15 cellular contexts compared by ENCODE assay signal in the genomic region with DNA sequence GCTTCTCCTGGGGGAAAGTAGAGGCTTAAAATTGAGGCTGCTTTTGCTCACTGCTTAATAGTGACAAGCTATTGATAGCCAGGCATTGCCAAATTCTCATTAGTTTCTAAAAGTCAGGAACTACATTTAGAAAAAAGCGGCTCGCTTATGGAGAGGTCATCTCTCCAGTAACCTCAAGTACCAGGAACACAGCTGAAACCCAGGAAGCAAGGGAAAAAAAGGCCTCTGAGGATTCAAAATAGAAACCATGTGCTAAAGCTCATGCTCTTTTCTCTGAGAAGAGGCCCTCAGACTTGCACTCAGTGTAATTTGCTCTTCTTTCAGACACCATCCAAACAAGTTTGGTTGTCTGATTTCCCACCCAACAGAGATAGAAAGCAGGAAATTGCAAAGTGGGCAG.
DNase-seq lines count a peak whose midpoint lies in the region; ATAC-seq and TF ChIP-seq lines count a peak whose summit lies in the region.
"Had no signal": no experiment of that assay in that cellular context is flagged by ENCODE, and none has a peak within 500 bp of the region (broad histone marks: within the 10 kb centered on the region; RNA-seq: fewer than 3 reads in every experiment).

No MANE protein-coding gene starts in this region.

- H3K4me3 ChIP-seq in neural progenitor cell, result no peak overlapping the region

- peak overlapping the region; percentile 99 for H2AFZ ChIP-seq in neural progenitor cell (replicated peaks)

- no peak overlapping the region for H3K4me3 Mint-ChIP-seq in neural progenitor cell

- H4K20me1 ChIP-seq in neural progenitor cell (ENCODE audit: low read depth), result no peaks in the 10 kb centered on the region

- peaks cover 29% of the 10 kb centered on the region for H3K4me1 Mint-ChIP-seq in neural progenitor cell
- H3K4me1 Mint-ChIP-seq: IgD-negative memory B cell had no signal

- H3K27ac ChIP-seq in neural progenitor cell, result peak overlapping the region; percentile 35

- peak overlapping the region; percentile 42 for H3K4me2 ChIP-seq in neural progenitor cell

- ATAC-seq in Right ventricle myocardium superior (ENCODE audit: poor library complexity) (peak; percentile 52), Right ventricle myocardium inferior (no peak), SK-N-SH treated with all-trans-retinoic acid at 6 μM for 48 hours (no peak), GM19397 (IDR thresholded peaks at IDR 0.05; ENCODE audit: unreplicated experiment) (no peak)
- ATAC-seq: PC-3 had no signal

- H3K27ac Mint-ChIP-seq in neural progenitor cell, result peak overlapping the region; percentile 22
- H3K27ac Mint-ChIP-seq: IgD-negative memory B cell had no signal

- TF ChIP-seq CTCF in neural progenitor cell (IDR thresholded peaks at IDR 0.05), result no peak

- no peaks in the 10 kb centered on the region for H3F3A ChIP-seq in neural progenitor cell (ENCODE audit: low read depth)

- no peaks in the 10 kb centered on the region for H3K79me2 ChIP-seq in neural progenitor cell (ENCODE audit: low read depth)

- intact Hi-C loops in Right ventricle myocardium superior (cut with DNase I), result no loop called here
- intact Hi-C loops in Right ventricle myocardium inferior (cut with DNase I), result no loop called here

- peaks cover 2% of the 10 kb centered on the region for H3K27me3 Mint-ChIP-seq in neural progenitor cell (ENCODE audit: insufficient read depth, low read depth)
- H3K27me3 Mint-ChIP-seq: IgD-negative memory B cell had no signal

- peaks cover 18% of the 10 kb centered on the region for H3K9me3 Mint-ChIP-seq in neural progenitor cell

- H3K36me3 ChIP-seq in neural progenitor cell, result no peaks in the 10 kb centered on the region

- no peak overlapping the region for H3K9ac ChIP-seq in neural progenitor cell

- no peaks in the 10 kb centered on the region for H3K9me3 ChIP-seq in neural progenitor cell (ENCODE audit: low read depth)

- H3K36me3 Mint-ChIP-seq in neural progenitor cell, result peaks cover 2% of the 10 kb centered on the region
- H3K36me3 Mint-ChIP-seq: IgD-negative memory B cell had no signal

- peaks cover 38% of the 10 kb centered on the region for H3K4me1 ChIP-seq in neural progenitor cell

- DNase-seq in Right ventricle myocardium superior (no peak), Right ventricle myocardium inferior (ENCODE audit: missing footprints) (no peak), fibroblast of peridontal ligament (ENCODE audit: extremely low read depth) (peak; percentile 6), neural progenitor cell (ENCODE audit: low spot score) (no peak), activated gamma-delta T cell treated with Interleukin-2 at 50 U/mL for 16 hours (no peak), cerebellar cortex (ENCODE audit: low spot score) (no peak)
- DNase-seq: DMS53, HCEC 1CT, NCI-H1436 treated with DMSO at 0.1 percent for 48 hours, NCI-H345, NCI-H526 treated with DMSO at 0.1 percent for 48 hours, PC-3 had no signal

- no peaks in the 10 kb centered on the region for H3K27me3 ChIP-seq in neural progenitor cell

TF ChIP-seq in SK-N-SH treated with all-trans-retinoic acid at 6 μM for 48 hours, 23 proteins besides CTCF, POLR2A, EP300 and RAD21:
- TF ChIP-seq RARB (CRISPR knock-in tag; IDR thresholded peaks at IDR 0.05) (no peak), ZFP30 (CRISPR knock-in tag; IDR thresholded peaks at IDR 0.05) (no peak), OSR1 (CRISPR knock-in tag; IDR thresholded peaks at IDR 0.05) (no peak), ESRRG (CRISPR knock-in tag; IDR thresholded peaks at IDR 0.05) (no peak)
- TF ChIP-seq, protein P1, sequence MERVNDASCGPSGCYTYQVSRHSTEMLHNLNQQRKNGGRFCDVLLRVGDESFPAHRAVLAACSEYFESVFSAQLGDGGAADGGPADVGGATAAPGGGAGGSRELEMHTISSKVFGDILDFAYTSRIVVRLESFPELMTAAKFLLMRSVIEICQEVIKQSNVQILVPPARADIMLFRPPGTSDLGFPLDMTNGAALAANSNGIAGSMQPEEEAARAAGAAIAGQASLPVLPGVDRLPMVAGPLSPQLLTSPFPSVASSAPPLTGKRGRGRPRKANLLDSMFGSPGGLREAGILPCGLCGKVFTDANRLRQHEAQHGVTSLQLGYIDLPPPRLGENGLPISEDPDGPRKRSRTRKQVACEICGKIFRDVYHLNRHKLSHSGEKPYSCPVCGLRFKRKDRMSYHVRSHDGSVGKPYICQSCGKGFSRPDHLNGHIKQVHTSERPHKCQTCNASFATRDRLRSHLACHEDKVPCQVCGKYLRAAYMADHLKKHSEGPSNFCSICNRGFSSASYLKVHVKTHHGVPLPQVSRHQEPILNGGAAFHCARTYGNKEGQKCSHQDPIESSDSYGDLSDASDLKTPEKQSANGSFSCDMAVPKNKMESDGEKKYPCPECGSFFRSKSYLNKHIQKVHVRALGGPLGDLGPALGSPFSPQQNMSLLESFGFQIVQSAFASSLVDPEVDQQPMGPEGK (CRISPR knock-in tag; IDR thresholded peaks at IDR 0.05; ENCODE audit: borderline replicate concordance), result no peak
TF ChIP-seq in SK-N-SH treated with all-trans-retinoic acid at 6 μM for 48 hours: peak in this region for 0.
